Comparison of ENCODE assay signal across 11 cellular contexts in genomic region chr22:19851291-19852176, GRCh38. TPM values are rescaled to one million over a fixed set of nuclear protein-coding genes. Genes with fewer than 3 reads are reported as not detected.
A peak's percentile ranks its signal among the peaks of the same experiment; 100 is the strongest.
DNase-seq lines count a peak whose midpoint lies in the region; TF ChIP-seq lines count a peak whose summit lies in the region.
"Had no signal": no experiment of that assay in that cellular context is flagged by ENCODE, and none has a peak within 500 bp of the region (broad histone marks: within the 10 kb centered on the region; RNA-seq: fewer than 3 reads in every experiment).

No MANE protein-coding gene starts in this region.

- peaks cover 91% of the 10 kb centered on the region for H3K79me2 ChIP-seq in Loucy (ENCODE audit: insufficient read depth, low read length)
- H3K79me2 ChIP-seq in mammary epithelial cell (ENCODE audit: insufficient read depth, low read length) = peaks cover 91% of the 10 kb centered on the region

- no peak for TF ChIP-seq POLR2A in prostate gland (IDR thresholded peaks at IDR 0.05)

- no TSS peak for BruUV-seq in mammary epithelial cell (replicated peaks; lab: Mats Ljungman, UMichigan)

- no peaks in the 10 kb centered on the region for H3K27me3 Mint-ChIP-seq in activated naive CD4-positive, alpha-beta T cell treated with anti-CD3 and anti-CD28 coated beads for 36 hours (ENCODE audit: low read depth)

- no peaks in the 10 kb centered on the region for H3K9me2 ChIP-seq in Loucy (replicated peaks; ENCODE audit: low read depth, low read length)

- intact Hi-C loops in activated naive CD4-positive, alpha-beta T cell treated with anti-CD3 and anti-CD28 coated beads for 36 hours (cut with micrococcal nuclease) = loop anchor here (10.0 kb wide), 1 partner anchor 263 kb away; the partner anchor contains the start of genes RANBP1 and TRMT2A
- intact Hi-C loops in mammary epithelial cell (cut with micrococcal nuclease) (loop anchor here (5.0 kb wide), 2 partner anchors 74 to 91 kb away; partner anchors contain the start of genes COMT and TXNRD2), prostate gland (cut with DNase I) (no loop called here)

- in situ Hi-C loops in mammary epithelial cell (cut with MboI; ENCODE audit: low sequenced_read_pairs in 2 of 2) = loop anchor here in 1 of 2 donors (5.0 kb wide), 1 partner anchor 54 kb away; no protein-coding TSS in a partner anchor

- no peak overlapping the region for H3K27ac Mint-ChIP-seq in activated naive CD4-positive, alpha-beta T cell treated with anti-CD3 and anti-CD28 coated beads for 36 hours

- H3K4me3 ChIP-seq in Loucy (ENCODE audit: low read length, poor library complexity, severe bottlenecking) = no peak overlapping the region
- no peak overlapping the region for H3K4me3 ChIP-seq in mammary epithelial cell (replicated peaks in 1 of 3; ENCODE audit: insufficient read depth in 1 of 3, low read depth in 2 of 3, low read length in 3 of 3)
- H3K4me3 ChIP-seq in prostate gland = no peak overlapping the region

- WGBS in mammary epithelial cell (ENCODE audit: low coverage, missing lambda C conversion rate) = 77% methylated on average over 14 of the region's 21 CpGs
- 85% methylated on average over 21 of the region's 21 CpGs for WGBS in prostate gland

- H3K9me3 ChIP-seq in Loucy (ENCODE audit: insufficient read depth, low read depth, low read length) = no peaks in the 10 kb centered on the region
- no peaks in the 10 kb centered on the region for H3K9me3 ChIP-seq in mammary epithelial cell (replicated peaks; ENCODE audit: insufficient read depth, low read length)
- no peaks in the 10 kb centered on the region for H3K9me3 ChIP-seq in prostate gland

- dilution Hi-C loops in mammary epithelial cell (cut with HindIII; ENCODE audit: low sequenced_read_pairs) = no loop called here

- peak overlapping the region; percentile 5 for H3K4me3 Mint-ChIP-seq in activated naive CD4-positive, alpha-beta T cell treated with anti-CD3 and anti-CD28 coated beads for 36 hours

- H3K9ac ChIP-seq in Loucy (ENCODE audit: low read depth, low read length, poor library complexity, severe bottlenecking) = peak overlapping the region; percentile 9
- H3K9ac ChIP-seq in mammary epithelial cell (ENCODE audit: insufficient read depth, low read length) = no peak overlapping the region

- peaks cover 18% of the 10 kb centered on the region for H3K36me3 Mint-ChIP-seq in activated naive CD4-positive, alpha-beta T cell treated with anti-CD3 and anti-CD28 coated beads for 36 hours (ENCODE audit: low read depth)

- H3K27ac ChIP-seq in mammary epithelial cell (ENCODE audit: insufficient read depth, low read depth, low read length) (no peak overlapping the region), prostate gland (peak overlapping the region; percentile 58 to 91)

- DNase-seq in activated naive CD4-positive, alpha-beta T cell treated with anti-CD3 and anti-CD28 coated beads for 36 hours = no peak
- DNase-seq in activated naive CD4-positive, alpha-beta T cell treated with Interleukin-2 at 50 U/mL for 16 hours = no peak
- no peak for DNase-seq in mammary epithelial cell
- DNase-seq in prostate gland (ENCODE audit: low spot score) = no peak
- DNase-seq in cerebellar cortex (ENCODE audit: low spot score) = no peak
- DNase-seq in globus pallidus (ENCODE audit: low spot score) = no peak
- no peak for DNase-seq in EL
- DNase-seq: nucleus accumbens; stimulated activated CD8-positive, alpha-beta memory T cell treated with anti-CD3 and anti-CD28 coated beads, Interleukin-4, amount 100 ng/mL, for 48 hours; SW 1271 had no signal

- no peaks in the 10 kb centered on the region for H3F3A ChIP-seq in Loucy (ENCODE audit: low read depth)

- H3K4me2 ChIP-seq in Loucy (ENCODE audit: low read depth, low read length, poor library complexity, severe bottlenecking) (peak overlapping the region; percentile 97), mammary epithelial cell (ENCODE audit: insufficient read depth, low read depth, low read length) (peak overlapping the region; percentile 87)

- peaks cover 39% of the 10 kb centered on the region for H3K4me1 Mint-ChIP-seq in activated naive CD4-positive, alpha-beta T cell treated with anti-CD3 and anti-CD28 coated beads for 36 hours (ENCODE audit: low read depth)

- H3K4me1 ChIP-seq in Loucy (ENCODE audit: insufficient read depth, low read length, poor library complexity, severe bottlenecking) = peaks cover 33% of the 10 kb centered on the region
- peaks cover 67% of the 10 kb centered on the region for H3K4me1 ChIP-seq in mammary epithelial cell (ENCODE audit: insufficient read depth, low read length)
- peaks cover 42% of the 10 kb centered on the region for H3K4me1 ChIP-seq in prostate gland (replicated peaks)

- H3K9me3 Mint-ChIP-seq in activated naive CD4-positive, alpha-beta T cell treated with anti-CD3 and anti-CD28 coated beads for 36 hours = no peaks in the 10 kb centered on the region

- TF ChIP-seq CTCF in Loucy (conservative IDR thresholded peaks at IDR 0.05; ENCODE audit: low read length) (no peak), mammary epithelial cell (conservative IDR thresholded peaks at IDR 0.05 in 1 of 2, IDR thresholded peaks at IDR 0.05 in 1 of 2; ENCODE audit: extremely low read depth in 1 of 2, insufficient read depth in 1 of 2, low read depth in 1 of 2, low read length in 2 of 2) (no peak), prostate gland (IDR thresholded peaks at IDR 0.05) (no peak)

- no peak overlapping the region for H2AFZ ChIP-seq in Loucy (ENCODE audit: low read length)
- H2AFZ ChIP-seq in mammary epithelial cell (ENCODE audit: low read depth, low read length) = no peak overlapping the region

- H4K20me1 ChIP-seq in Loucy (ENCODE audit: insufficient read depth, low read length, poor library complexity, severe bottlenecking) (peaks cover 44% of the 10 kb centered on the region), mammary epithelial cell (ENCODE audit: insufficient read depth, low read length) (no peaks in the 10 kb centered on the region)

- CTCF ChIA-PET in activated naive CD4-positive, alpha-beta T cell treated with anti-CD3 and anti-CD28 coated beads for 36 hours (lab: Charles Lee) = interaction anchor here (0.7 to 1.0 kb wide), 3 partner anchors 38 to 121 kb away, joined by 3 read pairs; no protein-coding TSS in a partner anchor
- CTCF ChIA-PET in mammary epithelial cell (lab: Charles Lee; ENCODE audit: low non-redundant PET) = no interaction called here

- peaks cover 21% of the 10 kb centered on the region; the same call in 1 of the 2 replicates for H3K36me3 ChIP-seq in Loucy (ENCODE audit: insufficient read depth, low read length)
- peaks cover 2% of the 10 kb centered on the region for H3K36me3 ChIP-seq in mammary epithelial cell (ENCODE audit: insufficient read depth, low read length)
- peaks cover 0 to 17% of the 10 kb centered on the region in 2 donors for H3K36me3 ChIP-seq in prostate gland

- H3K27me3 ChIP-seq in Loucy (ENCODE audit: insufficient read depth, low read length, poor library complexity, severe bottlenecking) (peaks cover 5% of the 10 kb centered on the region), mammary epithelial cell (ENCODE audit: insufficient read depth, low read length) (no peaks in the 10 kb centered on the region), prostate gland (replicated peaks; ENCODE audit: insufficient read depth) (no peaks in the 10 kb centered on the region)

RNA-seq across cellular contexts. Expression of gene GNB1L, which starts 3.1 kb away (rescaled TPM):
- 1 to 10 TPM; 8.8 to 9.8 TPM for total RNA-seq in activated naive CD4-positive, alpha-beta T cell treated with anti-CD3 and anti-CD28 coated beads for 36 hours
- total RNA-seq in mammary epithelial cell (1 to 10 TPM; 3.8 to 7.8 TPM), prostate gland (10 to 100 TPM in 1 of 2 donors, 1 to 10 TPM in 1; 5.6 to 12.0 TPM)
- 7.9 TPM for polyA plus RNA-seq in mammary epithelial cell
- polyA minus RNA-seq in mammary epithelial cell = 0.93 TPM

RNA-seq across cellular contexts. Expression of gene RTL10, which starts 3.1 kb away (rescaled TPM):
- total RNA-seq in activated naive CD4-positive, alpha-beta T cell treated with anti-CD3 and anti-CD28 coated beads for 36 hours = 10 to 100 TPM; 10.9 to 11.9 TPM
- total RNA-seq in mammary epithelial cell (10 to 100 TPM; 20.7 to 21.9 TPM), prostate gland (10 to 100 TPM; 15.7 to 41.9 TPM)
- polyA plus RNA-seq in mammary epithelial cell = 17.8 TPM
- 72.2 TPM for polyA minus RNA-seq in mammary epithelial cell
